ENCODE assay signal across 8 cellular contexts in the genomic region with DNA sequence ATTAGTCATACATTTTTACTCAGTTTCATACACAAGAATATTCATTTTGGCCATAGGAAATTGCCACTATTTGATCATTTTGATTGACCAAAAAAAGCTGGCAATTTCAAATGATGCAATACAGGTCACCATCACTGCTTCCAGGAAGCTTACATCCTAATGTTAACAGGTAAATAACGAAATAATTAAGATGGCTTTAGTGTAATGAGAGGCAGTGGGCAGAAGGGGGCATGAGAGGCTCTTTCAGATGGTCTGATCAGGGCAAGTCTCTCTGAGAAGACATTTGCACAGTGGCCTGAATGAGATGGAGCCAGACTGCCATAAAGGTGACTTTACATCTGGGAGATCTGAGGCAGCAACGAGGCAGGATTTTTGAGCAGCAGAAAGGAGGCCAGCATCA.
DNase-seq lines count a peak whose midpoint lies in the region; TF ChIP-seq lines count a peak whose summit lies in the region.

No MANE protein-coding gene starts in this region.

- no peak overlapping the region for H3K23ac ChIP-seq in H9 (ENCODE audit: insufficient read length, low read depth, low read length)

- CTCF ChIA-PET in MCF 10A (lab: Yijun Ruan, JAX): interaction anchor here (0.7 to 3.8 kb wide), 20 partner anchors 8 to 277 kb away, joined by 3 to 55 read pairs (median 4); a partner anchor contains a TSS

- H4K20me1 ChIP-seq in H9 (ENCODE audit: control insufficient read depth, insufficient read depth, insufficient read length): no peaks in the 10 kb centered on the region

- no peak overlapping the region for H3K14ac ChIP-seq in H9 (ENCODE audit: insufficient read depth, low read length)

- peak overlapping the region; percentile 71 for H2AFZ ChIP-seq in H9 (ENCODE audit: low read length)

- no peaks in the 10 kb centered on the region for H3K4me1 ChIP-seq in H9 (ENCODE audit: insufficient read depth, low read length)
- peaks cover 0 to 5% (median 0%) of the 10 kb centered on the region in 4 donors for H3K4me1 ChIP-seq in tibial artery

- H3K27me3 Mint-ChIP-seq in H9 (ENCODE audit: low read depth) (no peaks in the 10 kb centered on the region), MCF 10A (ENCODE audit: insufficient read depth, unreplicated experiment) (no peaks in the 10 kb centered on the region)

- no peak overlapping the region for H2BK120ac ChIP-seq in H9 (ENCODE audit: low read depth, low read length, poor library complexity, severe bottlenecking)

- H3K27ac Mint-ChIP-seq in H9: no peak overlapping the region
- no peak overlapping the region for H3K27ac Mint-ChIP-seq in MCF 10A (ENCODE audit: low read depth, unreplicated experiment)

- H3K4me3 ChIP-seq in tibial artery: no peak overlapping the region

- H3K4me2 ChIP-seq in H9 (ENCODE audit: insufficient read depth, insufficient read length, low read length): no peak overlapping the region

- no peak overlapping the region for H4K5ac ChIP-seq in H9 (ENCODE audit: insufficient read length, low read depth, low read length)

- H3T11ph ChIP-seq in H9 (ENCODE audit: low read length): no peak overlapping the region

- no peak overlapping the region for H2AK5ac ChIP-seq in H9 (ENCODE audit: insufficient read length, low read length)

- H3K27ac ChIP-seq in H9 (ENCODE audit: insufficient read length, low read depth, low read length): no peak overlapping the region
- no peak overlapping the region for H3K27ac ChIP-seq in tibial artery

- H3K27me3 ChIP-seq in H9 (ENCODE audit: insufficient read depth, low read length) (no peaks in the 10 kb centered on the region), tibial artery (no peaks in the 10 kb centered on the region)

- peak; percentile 74 for TF ChIP-seq CTCF in H9 (conservative IDR thresholded peaks at IDR 0.05)
- peak; percentile 61 for TF ChIP-seq CTCF in MCF 10A (IDR thresholded peaks at IDR 0.05; ENCODE audit: unreplicated experiment)
- peak; percentile 32 to 37 for TF ChIP-seq CTCF in tibial artery (IDR thresholded peaks at IDR 0.05)

- no peak overlapping the region for H3K56ac ChIP-seq in H9 (ENCODE audit: insufficient read length, low read depth, low read length)

- POLR2A ChIA-PET in MCF 10A (lab: Yijun Ruan, JAX): interaction anchor here (0.7 to 0.9 kb wide), 2 partner anchors 118 to 200 kb away, joined by 3 read pairs; no protein-coding TSS in a partner anchor

- H2BK20ac ChIP-seq in H9 (ENCODE audit: low read depth, low read length, poor library complexity, severe bottlenecking): no peak overlapping the region

- H3K9me3 Mint-ChIP-seq in H9 (no peaks in the 10 kb centered on the region), MCF 10A (ENCODE audit: unreplicated experiment) (no peaks in the 10 kb centered on the region)

- H3K36me3 Mint-ChIP-seq in H9 (ENCODE audit: insufficient read depth in 1 of 3, low read depth in 3 of 3): no peaks in the 10 kb centered on the region
- no peaks in the 10 kb centered on the region for H3K36me3 Mint-ChIP-seq in MCF 10A (ENCODE audit: insufficient read depth, unreplicated experiment)

- H4K91ac ChIP-seq in H9 (ENCODE audit: insufficient read length, low read depth, low read length): no peak overlapping the region

- H3K23me2 ChIP-seq in H9 (ENCODE audit: insufficient read length, low read depth, low read length, poor library complexity, severe bottlenecking): no peaks in the 10 kb centered on the region

- H3K9ac ChIP-seq in H9 (ENCODE audit: extremely low read depth, insufficient read length, low read length): no peak overlapping the region

- peak; percentile 56 for DNase-seq in activated CD8-positive, alpha-beta memory T cell treated with anti-CD3 and anti-CD28 coated beads for 24 hours
- DNase-seq in activated CD8-positive, alpha-beta memory T cell treated with anti-CD3 and anti-CD28 coated beads, Interleukin-2, amount 50 U/mL, for 48 hours: no peak
- peak; percentile 73 for DNase-seq in H9
- peak; percentile 8 for DNase-seq in KG1 (lab: John Stamatoyannopoulos, UW)
- peak; percentile 40 for DNase-seq in RPMI8226
- DNase-seq in MCF 10A (ENCODE audit: unreplicated experiment): peak; percentile 66
- peak; percentile 75 for DNase-seq in left kidney (ENCODE audit: low read depth, low spot score)
- DNase-seq in tibial artery: no peak

- no peaks in the 10 kb centered on the region for H3K79me1 ChIP-seq in H9 (ENCODE audit: insufficient read depth, low read depth, low read length, poor library complexity, severe bottlenecking)

- no peak overlapping the region for H2BK12ac ChIP-seq in H9 (ENCODE audit: insufficient read length, low read depth, low read length)

- H3K18ac ChIP-seq in H9 (ENCODE audit: insufficient read length, low read depth, low read length): no peak overlapping the region

- no peak overlapping the region for H2BK15ac ChIP-seq in H9 (ENCODE audit: low read depth, low read length)

- H3K4ac ChIP-seq in H9 (ENCODE audit: low read depth, low read length): no peak overlapping the region

- no peaks in the 10 kb centered on the region for H3K79me2 ChIP-seq in H9 (ENCODE audit: insufficient read depth, low read length)

- intact Hi-C loops in MCF 10A (cut with micrococcal nuclease): loop anchor here (1.0 to 5.0 kb wide), 3 partner anchors 122 to 1115 kb away; no protein-coding TSS in a partner anchor
- intact Hi-C loops in tibial artery (cut with DNase I; ENCODE audit: low total_unique reads): loop anchor here (5.0 to 10.0 kb wide), 2 partner anchors 112 to 355 kb away; no protein-coding TSS in a partner anchor

- BruUV-seq in MCF 10A (replicated peaks; lab: Mats Ljungman, UMichigan): no TSS peak

- H3K36me3 ChIP-seq in tibial artery: no peaks in the 10 kb centered on the region

- H2BK5ac ChIP-seq in H9 (ENCODE audit: insufficient read length, low read length): no peak overlapping the region

- no CpG with 5 or more reads among the region's 2 CpGs for WGBS in H9 (ENCODE audit: extremely low coverage, insufficient read length, low lambda C conversion rate)

- H3K4me1 Mint-ChIP-seq in H9 (peaks cover 2 to 6% of the 10 kb centered on the region in 2 experiments), MCF 10A (ENCODE audit: insufficient read depth, unreplicated experiment) (peaks cover 6% of the 10 kb centered on the region)

- H3K4me3 Mint-ChIP-seq in H9 (no peak overlapping the region), MCF 10A (ENCODE audit: unreplicated experiment) (no peak overlapping the region)

- H3K9me3 ChIP-seq in H9 (ENCODE audit: control insufficient read depth, low read depth, low read length) (no peaks in the 10 kb centered on the region), tibial artery (no peaks in the 10 kb centered on the region)

- no peak overlapping the region for H4K8ac ChIP-seq in H9 (replicated peaks; ENCODE audit: insufficient read length, low read depth, low read length)

Comparison
In these comparisons a context has a peak if more than half of its experiments do, and no peak if none do; other contexts are left out.
1. DNase-seq: peak in activated CD8-positive, alpha-beta memory T cell treated with anti-CD3 and anti-CD28 coated beads for 24 hours (single experiment), H9 (single experiment), KG1 (single experiment), RPMI8226 (single experiment), MCF 10A (single experiment) and left kidney (single experiment); none in activated CD8-positive, alpha-beta memory T cell treated with anti-CD3 and anti-CD28 coated beads, Interleukin-2, amount 50 U/mL, for 48 hours (single experiment) and tibial artery (0 of 2).
2. Peak in every context shown above with its lines, with median percentiles within 50 percentile points of each other: CTCF ChIP-seq.